Comparison of ENCODE assay signal across 15 cellular contexts in genomic region chr12:49909328-49909727, GRCh38. TPM values are rescaled to one million over a fixed set of nuclear protein-coding genes. Genes with fewer than 3 reads are reported as not detected.
DNase-seq lines count a peak whose midpoint lies in the region; ATAC-seq, FAIRE-seq and TF ChIP-seq lines count a peak whose summit lies in the region.
"Had no signal": no experiment of that assay in that cellular context is flagged by ENCODE, and none has a peak within 500 bp of the region (broad histone marks: within the 10 kb centered on the region; RNA-seq: fewer than 3 reads in every experiment).

No MANE protein-coding gene starts in this region.

- peaks cover 37% of the 10 kb centered on the region for H3K27me3 Mint-ChIP-seq in astrocyte (ENCODE audit: low read depth, unreplicated experiment)
- no peaks in the 10 kb centered on the region for H3K27me3 Mint-ChIP-seq in activated naive CD4-positive, alpha-beta T cell treated with anti-CD3 and anti-CD28 coated beads for 36 hours (ENCODE audit: low read depth)

- H2AFZ ChIP-seq in HCT116 (ENCODE audit: low read depth, low read length, poor library complexity, severe bottlenecking) (no peak overlapping the region), astrocyte (ENCODE audit: low read depth, low read length) (peak overlapping the region; percentile 84), HepG2 (ENCODE audit: low read length) (no peak overlapping the region)
- H2AFZ ChIP-seq: GM23248 had no signal

- H3K4me3 ChIP-seq in HCT116 (replicated peaks in 1 of 2; ENCODE audit: low read depth in 1 of 2, low read length in 2 of 2) (no peak overlapping the region), astrocyte (ENCODE audit: insufficient read depth, low read depth, low read length) (no peak overlapping the region), HepG2 (replicated peaks in 1 of 3; ENCODE audit: insufficient read depth in 1 of 3, low read depth in 2 of 3, low read length in 3 of 3) (no peak overlapping the region)
- H3K4me3 ChIP-seq: BLaER1, GM23248 had no signal

- H3K36me3 Mint-ChIP-seq in astrocyte (ENCODE audit: low read depth, unreplicated experiment), result no peaks in the 10 kb centered on the region
- H3K36me3 Mint-ChIP-seq in activated naive CD4-positive, alpha-beta T cell treated with anti-CD3 and anti-CD28 coated beads for 36 hours (ENCODE audit: low read depth), result no peaks in the 10 kb centered on the region

- peaks cover 14 to 21% of the 10 kb centered on the region in 2 experiments for H3K4me1 ChIP-seq in HCT116 (ENCODE audit: control insufficient read depth in 1 of 2, insufficient read depth in 2 of 2, low read length in 2 of 2)
- peaks cover 9% of the 10 kb centered on the region for H3K4me1 ChIP-seq in astrocyte (ENCODE audit: insufficient read depth, low read length)
- H3K4me1 ChIP-seq in HepG2 (ENCODE audit: insufficient read depth, low read length), result peaks cover 9% of the 10 kb centered on the region; the same call in 1 of the 2 replicates

- BruUV-seq in HCT116 (replicated peaks; lab: Mats Ljungman, UMichigan) (no TSS peak), HepG2 (replicated peaks; lab: Mats Ljungman, UMichigan) (no TSS peak)

- H3K9me3 ChIP-seq in HCT116 (ENCODE audit: control insufficient read depth in 1 of 2, insufficient read depth in 1 of 2, low read depth in 1 of 2, low read length in 2 of 2) (no peaks in the 10 kb centered on the region), astrocyte (ENCODE audit: insufficient read depth, low read depth, low read length) (no peaks in the 10 kb centered on the region), HepG2 (ENCODE audit: low read length) (no peaks in the 10 kb centered on the region)
- H3K9me3 ChIP-seq: BLaER1 had no signal

- H3K79me2 ChIP-seq in HCT116 (ENCODE audit: insufficient read depth, low read length) (no peaks in the 10 kb centered on the region), astrocyte (ENCODE audit: insufficient read depth, low read length) (no peaks in the 10 kb centered on the region), HepG2 (ENCODE audit: insufficient read depth, low read length) (no peaks in the 10 kb centered on the region)

- H3K4me1 Mint-ChIP-seq in astrocyte (ENCODE audit: low read depth, unreplicated experiment), result peaks cover 11% of the 10 kb centered on the region
- peaks cover 3% of the 10 kb centered on the region for H3K4me1 Mint-ChIP-seq in activated naive CD4-positive, alpha-beta T cell treated with anti-CD3 and anti-CD28 coated beads for 36 hours (ENCODE audit: low read depth)

- WGBS in HepG2 (ENCODE audit: low lambda C conversion rate), result 18% methylated on average over 1 of the region's 4 CpGs

- TF ChIP-seq EP300 in HepG2 (IDR thresholded peaks at IDR 0.05; ENCODE audit: low read depth in 2 of 2, low read length in 2 of 2) (no peak), HepG2 (CRISPR knock-in tag; IDR thresholded peaks at IDR 0.05; ENCODE audit: borderline replicate concordance) (no peak)

- TF ChIP-seq RAD21 in HCT116 (IDR thresholded peaks at IDR 0.05; ENCODE audit: low read depth) (no peak), HepG2 (CRISPR knock-in tag; IDR thresholded peaks at IDR 0.05) (no peak)

- DNase-seq in HCT116 (ENCODE audit: low read depth, low spot score) (no peak), astrocyte (ENCODE audit: low read depth) (no peak), HepG2 (ENCODE audit: low spot score) (no peak), posterior vena cava (ENCODE audit: low spot score) (peak; percentile 64)
- no peak for DNase-seq in activated naive CD4-positive, alpha-beta T cell treated with anti-CD3 and anti-CD28 coated beads for 36 hours
- DNase-seq: GM23248, Kasumi-1, NCI-H1930, NCI-H82, SHP77 treated with DMSO at 0.1 percent for 48 hours had no signal

- no peak overlapping the region for H3K4me3 Mint-ChIP-seq in astrocyte (ENCODE audit: unreplicated experiment)
- H3K4me3 Mint-ChIP-seq in activated naive CD4-positive, alpha-beta T cell treated with anti-CD3 and anti-CD28 coated beads for 36 hours, result no peak overlapping the region

- H3K9me2 ChIP-seq in HCT116 (ENCODE audit: insufficient read depth), result no peaks in the 10 kb centered on the region

- CTCF ChIA-PET in HCT116 (lab: Charles Lee), result no interaction called here
- CTCF ChIA-PET in HepG2 (lab: Yijun Ruan, JAX; ENCODE audit: low intra/inter-chr PET ratio, low total read pairs), result no interaction called here
- CTCF ChIA-PET in activated naive CD4-positive, alpha-beta T cell treated with anti-CD3 and anti-CD28 coated beads for 36 hours (lab: Charles Lee), result interaction anchor here (0.6 to 0.8 kb wide), 2 partner anchors 43 to 281 kb away, joined by 3 to 4 read pairs; no protein-coding TSS in a partner anchor

- in situ Hi-C loops in HepG2 (cut with HindIII; ENCODE audit: extremely low pct_ligation_motif_present, low pct_unique_long_range_greater_than_20kb), result no loop called here

- H4K20me1 ChIP-seq in HCT116 (ENCODE audit: insufficient read depth) (no peaks in the 10 kb centered on the region), astrocyte (ENCODE audit: insufficient read depth, low read length) (no peaks in the 10 kb centered on the region), HepG2 (ENCODE audit: insufficient read depth, low read length) (0 out of 2 replicates have a peak, but pooled peaks cover 2% of the 10 kb centered on the region)
- H4K20me1 ChIP-seq: BLaER1 had no signal

- POLR2A ChIA-PET in HCT116 (lab: Charles Lee) (interaction anchor here (1.0 kb wide), 1 partner anchor 36 kb away, joined by 3 read pairs; no protein-coding TSS in a partner anchor), HepG2 (lab: Yijun Ruan, JAX) (no interaction called here)

- RAD21 ChIA-PET in HCT116 (lab: Charles Lee; ENCODE audit: low non-redundant PET in 1 of 2, low total read pairs in 2 of 2, uncharacterized antibody in 2 of 2, unreplicated experiment in 2 of 2), result no interaction called here

- H3K27me3 ChIP-seq in HCT116 (ENCODE audit: insufficient read depth, low read length) (no peaks in the 10 kb centered on the region), astrocyte (ENCODE audit: insufficient read depth, low read length) (no peaks in the 10 kb centered on the region), HepG2 (ENCODE audit: control insufficient read depth in 1 of 2, insufficient read depth in 2 of 2, low read length in 2 of 2) (peaks cover 9 to 30% of the 10 kb centered on the region in 2 experiments; a peak in 3 of 5 replicates)
- H3K27me3 ChIP-seq: BLaER1 had no signal

- ATAC-seq in HCT116 (peak; percentile 14; the same call in 1 of the 2 replicates), HepG2 (peak; percentile 20; the same call in 2 of the 3 replicates), HG02763 (IDR thresholded peaks at IDR 0.05; ENCODE audit: unreplicated experiment) (no peak), HG03159 (IDR thresholded peaks at IDR 0.05; ENCODE audit: unreplicated experiment) (no peak)

- FAIRE-seq in astrocyte (lab: Jason Lieb, UNC), result no peak
- no peak for FAIRE-seq in HepG2 (lab: Jason Lieb, UNC)
- FAIRE-seq: RCC 7860 had no signal

- H3K4me2 ChIP-seq in HCT116 (ENCODE audit: low read length) (peak overlapping the region; percentile 67), astrocyte (ENCODE audit: low read length) (peak overlapping the region; percentile 35), HepG2 (ENCODE audit: low read depth, low read length) (no peak overlapping the region)
- H3K4me2 ChIP-seq: BLaER1 had no signal

- TF ChIP-seq POLR2A in HCT116 (IDR thresholded peaks at IDR 0.05; ENCODE audit: borderline replicate concordance, extremely low read depth, insufficient read depth, insufficient read length), result no peak
- no peak for TF ChIP-seq POLR2A in HepG2 (IDR thresholded peaks at IDR 0.05; ENCODE audit: insufficient read depth in 1 of 2, low read depth in 2 of 2, low read length in 2 of 2)

- no peaks in the 10 kb centered on the region for H3K36me3 ChIP-seq in HCT116 (ENCODE audit: control insufficient read depth in 1 of 2, insufficient read depth in 2 of 2, low read length in 2 of 2)
- H3K36me3 ChIP-seq in astrocyte (ENCODE audit: insufficient read depth, low read length), result no peaks in the 10 kb centered on the region
- no peaks in the 10 kb centered on the region for H3K36me3 ChIP-seq in HepG2 (replicated peaks in 1 of 2; ENCODE audit: control insufficient read depth in 1 of 2, insufficient read depth in 2 of 2, low read length in 2 of 2)
- H3K36me3 ChIP-seq: BLaER1 had no signal

- no peak overlapping the region for H3K9ac ChIP-seq in HCT116 (ENCODE audit: low read length)
- no peak overlapping the region for H3K9ac ChIP-seq in astrocyte (ENCODE audit: low read length)
- H3K9ac ChIP-seq in HepG2 (ENCODE audit: insufficient read depth, low read depth, low read length), result no peak overlapping the region
- H3K9ac ChIP-seq: BLaER1, GM23248 had no signal

- H3K9me3 Mint-ChIP-seq in astrocyte (ENCODE audit: unreplicated experiment), result peaks cover 3% of the 10 kb centered on the region
- H3K9me3 Mint-ChIP-seq in activated naive CD4-positive, alpha-beta T cell treated with anti-CD3 and anti-CD28 coated beads for 36 hours, result no peaks in the 10 kb centered on the region

- TF ChIP-seq CTCF in HCT116 (IDR thresholded peaks at IDR 0.05 in 2 of 3, conservative IDR thresholded peaks at IDR 0.05 in 1 of 3; ENCODE audit: borderline replicate concordance in 1 of 3, insufficient read depth in 1 of 3, low read depth in 2 of 3, low read length in 2 of 3), result no peak
- TF ChIP-seq CTCF in astrocyte (IDR thresholded peaks at IDR 0.05; ENCODE audit: insufficient read depth, low read depth, low read length), result no peak
- no peak for TF ChIP-seq CTCF in HepG2 (CRISPR knock-in tag; IDR thresholded peaks at IDR 0.05)

- intact Hi-C loops in HCT116 (cut with micrococcal nuclease) (no loop called here), HepG2 (cut with micrococcal nuclease; ENCODE audit: unreplicated experiment) (no loop called here), posterior vena cava (cut with DNase I) (no loop called here)
- intact Hi-C loops in activated naive CD4-positive, alpha-beta T cell treated with anti-CD3 and anti-CD28 coated beads for 36 hours (cut with micrococcal nuclease), result no loop called here

- H3K27ac ChIP-seq in HCT116 (ENCODE audit: low read depth, low read length) (peak overlapping the region; percentile 2; the same call in 1 of the 2 replicates), astrocyte (ENCODE audit: low read depth, low read length) (no peak overlapping the region), HepG2 (ENCODE audit: extremely low read length, insufficient read depth, low read length) (no peak overlapping the region)
- H3K27ac ChIP-seq: BLaER1, GM23248 had no signal

- no peak overlapping the region for H3K27ac Mint-ChIP-seq in astrocyte (ENCODE audit: unreplicated experiment)
- no peak overlapping the region for H3K27ac Mint-ChIP-seq in activated naive CD4-positive, alpha-beta T cell treated with anti-CD3 and anti-CD28 coated beads for 36 hours

RNA-seq across cellular contexts. Expression of gene FAIM2, which starts 5.6 kb away (rescaled TPM):
- total RNA-seq in HCT116 (2021; ENCODE audit: unreplicated experiment) (not detected), astrocyte (0.10 and 0.18 TPM in 2 replicates), HepG2 (2016; rRNA removed; fragmentation: Illumina TruSeq; extraction: Trizol) (not detected in 2 replicates), posterior vena cava (1 to 10 TPM; 1.8 to 2.5 TPM)
- polyA plus RNA-seq in HCT116 (2012), result not detected in 2 replicates
- not detected in 2 replicates for total RNA-seq in HepG2 (2016; cell fraction: cytosol; rRNA removed; fragmentation: Illumina TruSeq; extraction: Trizol; ENCODE audit: low read depth)
- total RNA-seq in HepG2 (2016; cell fraction: insoluble cytoplasmic fraction; rRNA removed; fragmentation: Illumina TruSeq; extraction: Trizol), result not detected in 2 replicates
- not detected in 2 replicates for total RNA-seq in HepG2 (2016; cell fraction: membrane; rRNA removed; fragmentation: Illumina TruSeq; extraction: Trizol)
- total RNA-seq in HepG2 (2016; cell fraction: nucleus; rRNA removed; fragmentation: Illumina TruSeq; extraction: Trizol), result not detected in 2 replicates
- polyA plus RNA-seq in HepG2 (2011; rRNA removed), result not detected in 2 replicates
- polyA plus RNA-seq in HepG2 (2011; cell fraction: cytosol; rRNA removed), result 0.01 and 0.03 TPM in 2 replicates
- 0.21 TPM in 1 of 2 replicates, not detected in the other for polyA plus RNA-seq in HepG2 (2011; cell fraction: nucleus; rRNA removed)
- not detected in 2 replicates for polyA plus RNA-seq in HepG2 (2012)
- polyA plus RNA-seq in HepG2 (2016; cell fraction: cytosol; fragmentation: Illumina TruSeq; extraction: Trizol; ENCODE audit: low read depth), result not detected in 2 replicates
- polyA plus RNA-seq in HepG2 (2016; cell fraction: insoluble cytoplasmic fraction; fragmentation: Illumina TruSeq; extraction: Trizol; ENCODE audit: low read depth), result not detected in 2 replicates
- not detected in 2 replicates for polyA plus RNA-seq in HepG2 (2016; cell fraction: membrane; fragmentation: Illumina TruSeq; extraction: Trizol; ENCODE audit: low read depth)
- polyA plus RNA-seq in HepG2 (2016; cell fraction: nucleus; fragmentation: Illumina TruSeq; extraction: Trizol; ENCODE audit: insufficient read depth, low read depth), result not detected in 2 replicates
- 0.65 TPM in 1 of 2 replicates, not detected in the other for polyA minus RNA-seq in HepG2 (2011; rRNA and poly(A)+ RNA removed; ENCODE audit: low replicate concordance)
- polyA minus RNA-seq in HepG2 (2011; cell fraction: cytosol; rRNA and poly(A)+ RNA removed), result not detected in 2 replicates
- not detected in 2 replicates for polyA minus RNA-seq in HepG2 (2011; cell fraction: nucleus; rRNA and poly(A)+ RNA removed)
- under 1 TPM; 0.17 to 0.42 TPM for total RNA-seq in activated naive CD4-positive, alpha-beta T cell treated with anti-CD3 and anti-CD28 coated beads for 36 hours

RNA-seq across cellular contexts. Expression of gene AQP2, which starts 41.2 kb away (rescaled TPM):
- not detected for total RNA-seq in HCT116 (2021; ENCODE audit: unreplicated experiment)
- polyA plus RNA-seq in HCT116 (2012), result not detected in 2 replicates
- total RNA-seq in astrocyte, result not detected in 2 replicates
- not detected in 2 replicates for total RNA-seq in HepG2 (2016; rRNA removed; fragmentation: Illumina TruSeq; extraction: Trizol)
- not detected in 2 replicates for total RNA-seq in HepG2 (2016; cell fraction: cytosol; rRNA removed; fragmentation: Illumina TruSeq; extraction: Trizol; ENCODE audit: low read depth)
- total RNA-seq in HepG2 (2016; cell fraction: insoluble cytoplasmic fraction; rRNA removed; fragmentation: Illumina TruSeq; extraction: Trizol), result not detected in 2 replicates
- not detected in 2 replicates for total RNA-seq in HepG2 (2016; cell fraction: membrane; rRNA removed; fragmentation: Illumina TruSeq; extraction: Trizol)
- not detected in 2 replicates for total RNA-seq in HepG2 (2016; cell fraction: nucleus; rRNA removed; fragmentation: Illumina TruSeq; extraction: Trizol)
- not detected in 2 replicates for polyA plus RNA-seq in HepG2 (2011; rRNA removed)
- not detected in 2 replicates for polyA plus RNA-seq in HepG2 (2011; cell fraction: cytosol; rRNA removed)
- polyA plus RNA-seq in HepG2 (2011; cell fraction: nucleus; rRNA removed), result not detected in 2 replicates
- not detected in 2 replicates for polyA plus RNA-seq in HepG2 (2012)
- not detected in 2 replicates for polyA plus RNA-seq in HepG2 (2016; cell fraction: cytosol; fragmentation: Illumina TruSeq; extraction: Trizol; ENCODE audit: low read depth)
- polyA plus RNA-seq in HepG2 (2016; cell fraction: insoluble cytoplasmic fraction; fragmentation: Illumina TruSeq; extraction: Trizol; ENCODE audit: low read depth), result not detected in 2 replicates
- not detected in 2 replicates for polyA plus RNA-seq in HepG2 (2016; cell fraction: membrane; fragmentation: Illumina TruSeq; extraction: Trizol; ENCODE audit: low read depth)
- not detected in 2 replicates for polyA plus RNA-seq in HepG2 (2016; cell fraction: nucleus; fragmentation: Illumina TruSeq; extraction: Trizol; ENCODE audit: insufficient read depth, low read depth)
- not detected in 2 replicates for polyA minus RNA-seq in HepG2 (2011; rRNA and poly(A)+ RNA removed; ENCODE audit: low replicate concordance)
- not detected in 2 replicates for polyA minus RNA-seq in HepG2 (2011; cell fraction: cytosol; rRNA and poly(A)+ RNA removed)
- not detected in 2 replicates for polyA minus RNA-seq in HepG2 (2011; cell fraction: nucleus; rRNA and poly(A)+ RNA removed)
- under 1 TPM; 0.33 to 0.42 TPM for total RNA-seq in posterior vena cava
- not detected for total RNA-seq in activated naive CD4-positive, alpha-beta T cell treated with anti-CD3 and anti-CD28 coated beads for 36 hours
- total RNA-seq: GM23248 had no signal
- polyA plus RNA-seq: AG04450, GM23248 had no signal

RNA-seq across cellular contexts. Expression of gene AQP5, which starts 52.3 kb away (rescaled TPM):
- total RNA-seq in HCT116 (2021; ENCODE audit: unreplicated experiment) (not detected), astrocyte (not detected in 2 replicates), HepG2 (2016; rRNA removed; fragmentation: Illumina TruSeq; extraction: Trizol) (not detected in 2 replicates), posterior vena cava (not detected)
- polyA plus RNA-seq in HCT116 (2012), result 0.05 TPM in 1 of 2 replicates, not detected in the other
- total RNA-seq in HepG2 (2016; cell fraction: cytosol; rRNA removed; fragmentation: Illumina TruSeq; extraction: Trizol; ENCODE audit: low read depth), result not detected in 2 replicates
- not detected in 2 replicates for total RNA-seq in HepG2 (2016; cell fraction: insoluble cytoplasmic fraction; rRNA removed; fragmentation: Illumina TruSeq; extraction: Trizol)
- total RNA-seq in HepG2 (2016; cell fraction: membrane; rRNA removed; fragmentation: Illumina TruSeq; extraction: Trizol), result not detected in 2 replicates
- not detected in 2 replicates for total RNA-seq in HepG2 (2016; cell fraction: nucleus; rRNA removed; fragmentation: Illumina TruSeq; extraction: Trizol)
- polyA plus RNA-seq in HepG2 (2011; rRNA removed), result not detected in 2 replicates
- polyA plus RNA-seq in HepG2 (2011; cell fraction: cytosol; rRNA removed), result not detected in 2 replicates
- polyA plus RNA-seq in HepG2 (2011; cell fraction: nucleus; rRNA removed), result not detected in 2 replicates
- not detected in 2 replicates for polyA plus RNA-seq in HepG2 (2012)
- not detected in 2 replicates for polyA plus RNA-seq in HepG2 (2016; cell fraction: cytosol; fragmentation: Illumina TruSeq; extraction: Trizol; ENCODE audit: low read depth)
- not detected in 2 replicates for polyA plus RNA-seq in HepG2 (2016; cell fraction: insoluble cytoplasmic fraction; fragmentation: Illumina TruSeq; extraction: Trizol; ENCODE audit: low read depth)
- not detected in 2 replicates for polyA plus RNA-seq in HepG2 (2016; cell fraction: membrane; fragmentation: Illumina TruSeq; extraction: Trizol; ENCODE audit: low read depth)
- polyA plus RNA-seq in HepG2 (2016; cell fraction: nucleus; fragmentation: Illumina TruSeq; extraction: Trizol; ENCODE audit: insufficient read depth, low read depth), result not detected in 2 replicates
- 0.82 TPM in 1 of 2 replicates, not detected in the other for polyA minus RNA-seq in HepG2 (2011; rRNA and poly(A)+ RNA removed; ENCODE audit: low replicate concordance)
- not detected in 2 replicates for polyA minus RNA-seq in HepG2 (2011; cell fraction: cytosol; rRNA and poly(A)+ RNA removed)
- polyA minus RNA-seq in HepG2 (2011; cell fraction: nucleus; rRNA and poly(A)+ RNA removed), result not detected in 2 replicates
- total RNA-seq in activated naive CD4-positive, alpha-beta T cell treated with anti-CD3 and anti-CD28 coated beads for 36 hours, result not detected
- total RNA-seq: GM23248 had no signal
- polyA plus RNA-seq: AG04450, GM23248 had no signal

Comparison
In these comparisons a context has a peak if more than half of its experiments do, and no peak if none do; other contexts are left out.
1. ATAC-seq: peak in HCT116 (single experiment) and HepG2 (single experiment); none in HG02763 (single experiment) and HG03159 (single experiment).
2. Of the 20 proteins assayed by ChIP-seq in both HepG2 and HCT116: peak only in HepG2: none; only in HCT116: ZFX; in both: none; in neither: 19.